In the genomic region with DNA sequence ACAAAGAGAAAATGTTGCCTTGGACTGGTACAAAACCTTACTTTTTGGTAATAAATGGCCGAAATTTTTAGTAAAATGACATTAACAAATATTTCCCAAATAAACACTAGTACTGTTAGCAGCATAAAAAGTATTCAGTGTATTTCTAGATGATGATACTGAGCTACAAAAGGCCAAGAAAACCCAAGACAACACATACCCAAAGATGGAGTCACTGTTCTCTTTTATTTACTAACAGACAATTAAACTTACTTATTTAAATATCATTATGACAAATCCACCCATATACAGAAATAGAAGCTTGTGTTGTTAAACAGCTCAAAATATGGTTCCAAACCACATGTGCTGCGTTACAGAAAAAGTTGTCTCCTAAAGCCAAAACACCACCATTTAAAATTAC, we compare ENCODE assay signal across 20 cellular contexts.
DNase-seq lines count a peak whose midpoint lies in the region; ATAC-seq, FAIRE-seq and TF ChIP-seq lines count a peak whose summit lies in the region.
"Had no signal": no experiment of that assay in that cellular context is flagged by ENCODE, and none has a peak within 500 bp of the region (broad histone marks: within the 10 kb centered on the region; RNA-seq: fewer than 3 reads in every experiment).

No MANE protein-coding gene starts in this region.

- peaks cover 23 to 27% of the 10 kb centered on the region in 2 donors for H3K4me1 Mint-ChIP-seq in natural killer cell treated with Interleukin-12 subunit alpha and Interleukin-12 subunit beta and Interleukin-15 and Interleukin-18, amount 100 ng/mL, for 72 hours (ENCODE audit: low read depth in 2 of 2)
- peaks cover 22 to 25% of the 10 kb centered on the region in 2 donors for H3K4me1 Mint-ChIP-seq in natural killer cell
- H3K4me1 Mint-ChIP-seq in central memory CD8-positive, alpha-beta T cell: peaks cover 38% of the 10 kb centered on the region

- no peak overlapping the region for H3K4me3 Mint-ChIP-seq in natural killer cell treated with Interleukin-12 subunit alpha and Interleukin-12 subunit beta and Interleukin-15 and Interleukin-18, amount 100 ng/mL, for 72 hours
- no peak overlapping the region for H3K4me3 Mint-ChIP-seq in natural killer cell
- no peak overlapping the region for H3K4me3 Mint-ChIP-seq in central memory CD8-positive, alpha-beta T cell
- H3K4me3 Mint-ChIP-seq: CD4-positive, alpha-beta T cell; HFFc6 had no signal

- FAIRE-seq in D721Med (lab: Jason Lieb, UNC): no peak
- FAIRE-seq: A204.1, HTR-8/SVneo had no signal

- H3K27ac Mint-ChIP-seq in natural killer cell treated with Interleukin-12 subunit alpha and Interleukin-12 subunit beta and Interleukin-15 and Interleukin-18, amount 100 ng/mL, for 72 hours: peak overlapping the region; percentile 13 to 72
- no peak overlapping the region for H3K27ac Mint-ChIP-seq in natural killer cell
- H3K27ac Mint-ChIP-seq in central memory CD8-positive, alpha-beta T cell (ENCODE audit: low read depth): peak overlapping the region; percentile 35
- H3K27ac Mint-ChIP-seq: CD4-positive, alpha-beta T cell; HFFc6 had no signal

- H3K27me3 Mint-ChIP-seq in natural killer cell treated with Interleukin-12 subunit alpha and Interleukin-12 subunit beta and Interleukin-15 and Interleukin-18, amount 100 ng/mL, for 72 hours: no peaks in the 10 kb centered on the region
- H3K27me3 Mint-ChIP-seq in natural killer cell (ENCODE audit: low read depth in 2 of 2): no peaks in the 10 kb centered on the region
- H3K27me3 Mint-ChIP-seq in central memory CD8-positive, alpha-beta T cell: no peaks in the 10 kb centered on the region
- H3K27me3 Mint-ChIP-seq: CD4-positive, alpha-beta T cell had no signal

- H3K4me3 ChIP-seq in LNCaP clone FGC (ENCODE audit: low read depth, low read length): no peak overlapping the region

- no peak for DNase-seq in natural killer cell treated with Interleukin-12 subunit alpha and Interleukin-12 subunit beta and Interleukin-15 and Interleukin-18, amount 100 ng/mL, for 72 hours (ENCODE audit: low spot score)
- DNase-seq in natural killer cell (no peak), LNCaP clone FGC (ENCODE audit: low read depth) (peak; percentile 50), NCI-H748 treated with DMSO at 0.1 percent for 48 hours (lab: John Stamatoyannopoulos, UW) (no peak), D721Med (ENCODE audit: insufficient read length, low spot score) (no peak)
- no peak for DNase-seq in central memory CD8-positive, alpha-beta T cell (ENCODE audit: low spot score in 2 of 2)
- DNase-seq: ACHN; AML-193; Caco-2; CD4-positive, alpha-beta T cell; DMS153; DMS79; GF-D8; GOT3; H7; HFFc6 had no signal

- H3K36me3 Mint-ChIP-seq in natural killer cell treated with Interleukin-12 subunit alpha and Interleukin-12 subunit beta and Interleukin-15 and Interleukin-18, amount 100 ng/mL, for 72 hours: no peaks in the 10 kb centered on the region
- H3K36me3 Mint-ChIP-seq in natural killer cell: no peaks in the 10 kb centered on the region
- peaks cover 2% of the 10 kb centered on the region for H3K36me3 Mint-ChIP-seq in central memory CD8-positive, alpha-beta T cell (ENCODE audit: insufficient read depth)

- intact Hi-C loops in natural killer cell (cut with micrococcal nuclease): no loop called here

- no peak for TF ChIP-seq CTCF in natural killer cell (IDR thresholded peaks at IDR 0.05)
- TF ChIP-seq CTCF in LNCaP clone FGC (IDR thresholded peaks at IDR 0.05; ENCODE audit: control insufficient read depth, extremely low read depth, insufficient read depth): no peak
- TF ChIP-seq CTCF in D721Med (IDR thresholded peaks at IDR 0.05; ENCODE audit: insufficient read depth, missing control alignments): no peak

- no peak for ATAC-seq in natural killer cell treated with Interleukin-12 subunit alpha and Interleukin-12 subunit beta and Interleukin-15 and Interleukin-18, amount 100 ng/mL, for 72 hours
- ATAC-seq in natural killer cell (no peak), HG03521 (IDR thresholded peaks at IDR 0.05; ENCODE audit: unreplicated experiment) (no peak)
- ATAC-seq in central memory CD8-positive, alpha-beta T cell (replicated peaks; ENCODE audit: extremely low read depth, poor library complexity, severe bottlenecking): no peak
- ATAC-seq: HCT116 had no signal

- no peaks in the 10 kb centered on the region for H3K9me3 Mint-ChIP-seq in natural killer cell treated with Interleukin-12 subunit alpha and Interleukin-12 subunit beta and Interleukin-15 and Interleukin-18, amount 100 ng/mL, for 72 hours
- no peaks in the 10 kb centered on the region for H3K9me3 Mint-ChIP-seq in natural killer cell
- H3K9me3 Mint-ChIP-seq in central memory CD8-positive, alpha-beta T cell: no peaks in the 10 kb centered on the region
- H3K9me3 Mint-ChIP-seq: CD4-positive, alpha-beta T cell; HFFc6 had no signal

Comparison
In these comparisons a context has a peak if more than half of its experiments do, and no peak if none do; other contexts are left out.
1. H3K27ac Mint-ChIP-seq: peak in natural killer cell treated with Interleukin-12 subunit alpha and Interleukin-12 subunit beta and Interleukin-15 and Interleukin-18, amount 100 ng/mL, for 72 hours (2 of 2) and central memory CD8-positive, alpha-beta T cell (single experiment); none in natural killer cell (0 of 2).